In genomic region chr6:3887150-3887700, GRCh38 we compare ENCODE assay signal across 10 cellular contexts. TPM values are rescaled to one million over a fixed set of nuclear protein-coding genes. Genes with fewer than 3 reads are reported as not detected.
A peak's percentile ranks its signal among the peaks of the same experiment; 100 is the strongest.
DNase-seq lines count a peak whose midpoint lies in the region; ATAC-seq and TF ChIP-seq lines count a peak whose summit lies in the region.
"Had no signal": no experiment of that assay in that cellular context is flagged by ENCODE, and none has a peak within 500 bp of the region (broad histone marks: within the 10 kb centered on the region; RNA-seq: fewer than 3 reads in every experiment).

No MANE protein-coding gene starts in this region.

- no peaks in the 10 kb centered on the region for H3K9me3 ChIP-seq in PC-9 (ENCODE audit: insufficient read depth, low read depth)
- no peaks in the 10 kb centered on the region for H3K9me3 ChIP-seq in prostate gland
- H3K9me3 ChIP-seq in CD4-positive, alpha-beta T cell (ENCODE audit: control insufficient read depth, low read length), result no peaks in the 10 kb centered on the region

- peak; percentile 59 for DNase-seq in EH (ENCODE audit: low read depth)
- peak; percentile 28 to 69 for DNase-seq in PC-9
- DNase-seq in fibroblast of pulmonary artery (ENCODE audit: low read depth), result peak; percentile 68
- DNase-seq in prostate gland (ENCODE audit: low spot score), result no peak
- no peak for DNase-seq in G401 (ENCODE audit: low spot score)
- DNase-seq in CD4-positive, alpha-beta T cell, result no peak

- TF ChIP-seq POLR2A in prostate gland (IDR thresholded peaks at IDR 0.05), result no peak

- H3K27ac ChIP-seq in PC-9 (no peak overlapping the region), prostate gland (no peak overlapping the region)
- H3K27ac ChIP-seq in CD4-positive, alpha-beta T cell (ENCODE audit: low read depth, low read length), result no peak overlapping the region
- H3K27ac ChIP-seq: KMS-11, VCaP had no signal

- peaks cover 40% of the 10 kb centered on the region for H3K4me1 ChIP-seq in PC-9 (replicated peaks; ENCODE audit: insufficient read depth)
- no peaks in the 10 kb centered on the region for H3K4me1 ChIP-seq in prostate gland (replicated peaks)

- in situ Hi-C loops in G401 (cut with HindIII; ENCODE audit: low sequenced_read_pairs), result no loop called here

- no TSS peak for BruUV-seq in PC-9 (replicated peaks; lab: Mats Ljungman, UMichigan)

- no peaks in the 10 kb centered on the region for H3K9me2 ChIP-seq in PC-9 (ENCODE audit: insufficient read depth)

- H3K4me2 ChIP-seq in PC-9, result peak overlapping the region; percentile 56; the same call in 1 of the 2 replicates
- H3K4me2 ChIP-seq: KMS-11 had no signal

- H4K20me1 ChIP-seq in PC-9 (ENCODE audit: insufficient read depth), result no peaks in the 10 kb centered on the region

- H3K36me3 ChIP-seq in PC-9 (ENCODE audit: low read depth) (no peaks in the 10 kb centered on the region), prostate gland (no peaks in the 10 kb centered on the region)

- no peak overlapping the region for H2AFZ ChIP-seq in PC-9

- peaks cover 7% of the 10 kb centered on the region; the same call in 1 of the 2 replicates for H3F3A ChIP-seq in PC-9 (ENCODE audit: insufficient read depth, low read depth)

- CTCF ChIA-PET in PC-9 (lab: Charles Lee), result no interaction called here
- CTCF ChIA-PET in CD4-positive, alpha-beta T cell (lab: Charles Lee), result interaction anchor here (0.8 kb wide), 2 partner anchors 38 to 154 kb away, joined by 3 read pairs; partner anchors contain the start of gene FAM50B

- H3K4me3 Mint-ChIP-seq in CD4-positive, alpha-beta T cell, result no peak overlapping the region

- H3K27ac Mint-ChIP-seq in CD4-positive, alpha-beta T cell, result no peak overlapping the region

- H3K27me3 ChIP-seq in PC-9 (ENCODE audit: insufficient read depth, low read depth), result no peaks in the 10 kb centered on the region
- H3K27me3 ChIP-seq in prostate gland (replicated peaks; ENCODE audit: insufficient read depth), result no peaks in the 10 kb centered on the region
- H3K27me3 ChIP-seq in CD4-positive, alpha-beta T cell (ENCODE audit: control insufficient read depth, insufficient read depth, low read length), result no peaks in the 10 kb centered on the region

- intact Hi-C loops in PC-9 (cut with micrococcal nuclease; ENCODE audit: unreplicated experiment) (loop anchor here (5.0 kb wide), 1 partner anchor 45 kb away; no protein-coding TSS in a partner anchor), prostate gland (cut with DNase I) (loop anchor here (2.0 to 5.0 kb wide), 2 partner anchors 45 to 144 kb away; no protein-coding TSS in a partner anchor)
- intact Hi-C loops in CD4-positive, alpha-beta T cell (cut with DNase I, micrococcal nuclease), result no loop called here

- no peaks in the 10 kb centered on the region for H3K79me2 ChIP-seq in PC-9 (ENCODE audit: low read depth)

- whole genome bisulfite sequencing in prostate gland, result 53% methylated on average over 9 of the region's 9 CpGs

- no peak overlapping the region for H3K4me3 ChIP-seq in PC-9
- H3K4me3 ChIP-seq in fibroblast of pulmonary artery (replicated peaks; ENCODE audit: low read depth, low read length), result no peak overlapping the region
- no peak overlapping the region for H3K4me3 ChIP-seq in prostate gland

- no peaks in the 10 kb centered on the region for H3K4me1 Mint-ChIP-seq in CD4-positive, alpha-beta T cell (ENCODE audit: low read depth)

- no peaks in the 10 kb centered on the region for H3K27me3 Mint-ChIP-seq in CD4-positive, alpha-beta T cell

- TF ChIP-seq CTCF in PC-9 (conservative IDR thresholded peaks at IDR 0.05) (0 out of 2 replicates have a peak, but pooled peaks have one; percentile 37), fibroblast of pulmonary artery (IDR thresholded peaks at IDR 0.05; ENCODE audit: low read length, missing control alignments) (peak; percentile 62), prostate gland (IDR thresholded peaks at IDR 0.05) (peak in 3 of 4 experiments; percentile 31 to 36 (median 32))
- no peak for TF ChIP-seq CTCF in CD4-positive, alpha-beta T cell (IDR thresholded peaks at IDR 0.05)

- POLR2A ChIA-PET in PC-9 (lab: Charles Lee; ENCODE audit: unreplicated experiment), result no interaction called here
- POLR2A ChIA-PET in CD4-positive, alpha-beta T cell (lab: Charles Lee), result no interaction called here

- H3K9me3 Mint-ChIP-seq in CD4-positive, alpha-beta T cell, result no peaks in the 10 kb centered on the region

- no peaks in the 10 kb centered on the region for H3K36me3 Mint-ChIP-seq in CD4-positive, alpha-beta T cell (ENCODE audit: low read depth)

- ATAC-seq in HG02623 (IDR thresholded peaks at IDR 0.05; ENCODE audit: unreplicated experiment), result no peak
- no peak for ATAC-seq in GM18861 (IDR thresholded peaks at IDR 0.05; ENCODE audit: unreplicated experiment)
- ATAC-seq in CD4-positive, alpha-beta T cell (ENCODE audit: poor library complexity), result no peak

RNA-seq across cellular contexts. Expression of gene FAM50B, which starts 38.1 kb away (rescaled TPM):
- 14.3 and 16.3 TPM in 2 replicates for total RNA-seq in PC-9 (2021)
- total RNA-seq in prostate gland, result 10 to 100 TPM; 14.2 to 36.4 TPM
- total RNA-seq in G401 (2014; rRNA removed; shearing (Covaris generic)), result not detected in 2 replicates
- 1 to 10 TPM; 2.7 to 2.8 TPM for total RNA-seq in CD4-positive, alpha-beta T cell

Comparison
In these comparisons a context has a peak if more than half of its experiments do, and no peak if none do; other contexts are left out.
1. DNase-seq: peak in EH (single experiment), PC-9 (2 of 2) and fibroblast of pulmonary artery (single experiment); none in prostate gland (single experiment), G401 (single experiment) and CD4-positive, alpha-beta T cell (0 of 10).
2. intact Hi-C loops: an anchor here in PC-9 (5.0 kb wide) and prostate gland (2.0 to 5.0 kb wide); none called in CD4-positive, alpha-beta T cell.